ENCODE assay signal across 1 cellular context in the genomic region with DNA sequence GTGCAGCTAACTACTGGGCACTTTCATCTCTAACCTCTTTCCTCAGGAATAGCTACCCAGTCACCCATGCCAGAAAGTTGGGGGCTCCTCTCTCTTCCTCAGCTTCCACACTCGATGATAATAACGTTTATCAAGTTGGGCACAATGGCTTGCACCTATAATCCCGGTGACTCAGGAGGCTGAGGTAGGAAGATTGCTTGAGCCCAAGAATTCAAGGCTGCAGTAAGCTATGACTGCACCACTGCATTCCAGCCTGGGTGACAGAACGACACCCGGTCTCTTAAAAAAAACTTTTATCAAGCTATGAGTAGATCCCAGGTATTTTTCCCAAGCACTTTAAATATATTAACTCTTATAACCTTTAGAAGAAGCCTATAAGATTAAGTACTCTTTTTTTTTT.
TF ChIP-seq lines count a peak whose summit lies in the region.

No MANE protein-coding gene starts in this region.

TF ChIP-seq in GM23338, 12 proteins besides CTCF, POLR2A, EP300 and RAD21 (continued from another document):
- TF ChIP-seq, protein P1, sequence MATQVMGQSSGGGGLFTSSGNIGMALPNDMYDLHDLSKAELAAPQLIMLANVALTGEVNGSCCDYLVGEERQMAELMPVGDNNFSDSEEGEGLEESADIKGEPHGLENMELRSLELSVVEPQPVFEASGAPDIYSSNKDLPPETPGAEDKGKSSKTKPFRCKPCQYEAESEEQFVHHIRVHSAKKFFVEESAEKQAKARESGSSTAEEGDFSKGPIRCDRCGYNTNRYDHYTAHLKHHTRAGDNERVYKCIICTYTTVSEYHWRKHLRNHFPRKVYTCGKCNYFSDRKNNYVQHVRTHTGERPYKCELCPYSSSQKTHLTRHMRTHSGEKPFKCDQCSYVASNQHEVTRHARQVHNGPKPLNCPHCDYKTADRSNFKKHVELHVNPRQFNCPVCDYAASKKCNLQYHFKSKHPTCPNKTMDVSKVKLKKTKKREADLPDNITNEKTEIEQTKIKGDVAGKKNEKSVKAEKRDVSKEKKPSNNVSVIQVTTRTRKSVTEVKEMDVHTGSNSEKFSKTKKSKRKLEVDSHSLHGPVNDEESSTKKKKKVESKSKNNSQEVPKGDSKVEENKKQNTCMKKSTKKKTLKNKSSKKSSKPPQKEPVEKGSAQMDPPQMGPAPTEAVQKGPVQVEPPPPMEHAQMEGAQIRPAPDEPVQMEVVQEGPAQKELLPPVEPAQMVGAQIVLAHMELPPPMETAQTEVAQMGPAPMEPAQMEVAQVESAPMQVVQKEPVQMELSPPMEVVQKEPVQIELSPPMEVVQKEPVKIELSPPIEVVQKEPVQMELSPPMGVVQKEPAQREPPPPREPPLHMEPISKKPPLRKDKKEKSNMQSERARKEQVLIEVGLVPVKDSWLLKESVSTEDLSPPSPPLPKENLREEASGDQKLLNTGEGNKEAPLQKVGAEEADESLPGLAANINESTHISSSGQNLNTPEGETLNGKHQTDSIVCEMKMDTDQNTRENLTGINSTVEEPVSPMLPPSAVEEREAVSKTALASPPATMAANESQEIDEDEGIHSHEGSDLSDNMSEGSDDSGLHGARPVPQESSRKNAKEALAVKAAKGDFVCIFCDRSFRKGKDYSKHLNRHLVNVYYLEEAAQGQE (IDR thresholded peaks at IDR 0.05; ENCODE audit: unreplicated experiment) = no peak
- TF ChIP-seq JUNB (IDR thresholded peaks at IDR 0.05; ENCODE audit: unreplicated experiment) (no peak), CREB1 (CRISPR knock-in tag; IDR thresholded peaks at IDR 0.05; ENCODE audit: low read depth) (no peak)
